ENCODE assay signal across 20 cellular contexts in genomic region chr12:60689137-60689536, GRCh38.
DNase-seq lines count a peak whose midpoint lies in the region; ATAC-seq and TF ChIP-seq lines count a peak whose summit lies in the region.
"Had no signal": no experiment of that assay in that cellular context is flagged by ENCODE, and none has a peak within 500 bp of the region (broad histone marks: within the 10 kb centered on the region; RNA-seq: fewer than 3 reads in every experiment).

No MANE protein-coding gene starts in this region.

- H3K27ac ChIP-seq in right cardiac atrium (ENCODE audit: low read length) (no peak overlapping the region), substantia nigra (ENCODE audit: low read depth, low read length, poor library complexity, severe bottlenecking) (no peak overlapping the region)
- H3K27ac ChIP-seq: BLaER1, GM23248, left ventricle myocardium inferior, thoracic aorta had no signal

- H3K36me3 Mint-ChIP-seq in natural killer cell, result peaks cover 5% of the 10 kb centered on the region

- no peak for TF ChIP-seq EP300 in Ishikawa (IDR thresholded peaks at IDR 0.05; ENCODE audit: borderline replicate concordance)

- H3K9me3 Mint-ChIP-seq in natural killer cell, result peaks cover 6 to 12% of the 10 kb centered on the region in 2 donors

- H3K27ac Mint-ChIP-seq in natural killer cell, result no peak overlapping the region
- H3K27ac Mint-ChIP-seq: activated naive CD8-positive, alpha-beta T cell treated with anti-CD3 and anti-CD28 coated beads, Interleukin-2, amount 50 U/mL, for 24 hours; dendritic cell treated with granulocyte-macrophage colony-stimulating factor and Interleukin-4, amounts not matched to agents 40 ng/mL and 50 ng/mL, for 4 days; T-helper 17 cell had no signal

- no peaks in the 10 kb centered on the region for H3K27me3 ChIP-seq in right cardiac atrium (ENCODE audit: control insufficient read depth, insufficient read depth)
- H3K27me3 ChIP-seq: BLaER1 had no signal

- H3K4me1 Mint-ChIP-seq in natural killer cell, result no peaks in the 10 kb centered on the region
- H3K4me1 Mint-ChIP-seq: activated naive CD8-positive, alpha-beta T cell treated with anti-CD3 and anti-CD28 coated beads, Interleukin-2, amount 50 U/mL, for 24 hours; T-helper 17 cell had no signal

- H3K4me1 ChIP-seq in right cardiac atrium (ENCODE audit: control insufficient read depth, insufficient read depth, low read length), result no peaks in the 10 kb centered on the region
- H3K4me1 ChIP-seq: BLaER1, left ventricle myocardium inferior had no signal

- H3K9me3 ChIP-seq in right cardiac atrium (ENCODE audit: control insufficient read depth, low read length), result no peaks in the 10 kb centered on the region
- H3K9me3 ChIP-seq: thoracic aorta had no signal

- TF ChIP-seq RAD21 in Ishikawa (IDR thresholded peaks at IDR 0.05; ENCODE audit: low read depth), result peak; percentile 33; the same call in 1 of the 2 replicates

- H3K4me3 ChIP-seq in GM12865 (ENCODE audit: low read depth, low read length) (no peak overlapping the region), right cardiac atrium (ENCODE audit: low read length) (no peak overlapping the region)
- H3K4me3 ChIP-seq: BLaER1, GM23248, left ventricle myocardium inferior, thoracic aorta had no signal

- H3K27me3 Mint-ChIP-seq in natural killer cell (ENCODE audit: low read depth in 2 of 2), result no peaks in the 10 kb centered on the region
- H3K27me3 Mint-ChIP-seq: activated naive CD8-positive, alpha-beta T cell treated with anti-CD3 and anti-CD28 coated beads, Interleukin-2, amount 50 U/mL, for 24 hours; dendritic cell treated with granulocyte-macrophage colony-stimulating factor and Interleukin-4, amounts not matched to agents 40 ng/mL and 50 ng/mL, for 4 days; T-helper 17 cell had no signal

- no peak for ATAC-seq in natural killer cell
- no peak for ATAC-seq in right cardiac atrium
- ATAC-seq: activated naive CD8-positive, alpha-beta T cell treated with anti-CD3 and anti-CD28 coated beads, Interleukin-2, amount 50 U/mL, for 24 hours; T-helper 17 cell had no signal

- H3K4me3 Mint-ChIP-seq in natural killer cell, result no peak overlapping the region
- H3K4me3 Mint-ChIP-seq: activated naive CD8-positive, alpha-beta T cell treated with anti-CD3 and anti-CD28 coated beads, Interleukin-2, amount 50 U/mL, for 24 hours; dendritic cell treated with granulocyte-macrophage colony-stimulating factor and Interleukin-4, amounts not matched to agents 40 ng/mL and 50 ng/mL, for 4 days; T-helper 17 cell had no signal

- intact Hi-C loops in natural killer cell (cut with micrococcal nuclease) (no loop called here), right cardiac atrium (cut with DNase I) (no loop called here)

- DNase-seq in GM12865 (ENCODE audit: low read depth) (peak; percentile 1), OCI-M1 (lab: John Stamatoyannopoulos, UW) (peak; percentile 51), iPS DF 19.7 (ENCODE audit: low read depth, low spot score) (peak; percentile 33), natural killer cell (no peak), right cardiac atrium (no peak), substantia nigra (lab: John Stamatoyannopoulos, UW) (no peak)
- DNase-seq: activated naive CD8-positive, alpha-beta T cell treated with anti-CD3 and anti-CD28 coated beads, Interleukin-2, amount 50 U/mL, for 24 hours; foreskin melanocyte; GM23248; IMR-90; left ventricle myocardium inferior; NCI-H1436 treated with DMSO at 0.1 percent for 48 hours; NK-92 treated with Interleukin-12 subunit alpha and Interleukin-12 subunit beta, amount 100 ng/mL, for 24 hours; nucleus accumbens; retina; T-helper 17 cell had no signal

- TF ChIP-seq CTCF in GM12865 (IDR thresholded peaks at IDR 0.05; ENCODE audit: insufficient read depth, low read depth, low read length, missing control alignments), result no peak
- TF ChIP-seq CTCF in natural killer cell (IDR thresholded peaks at IDR 0.05), result no peak

TF ChIP-seq in Ishikawa, 13 proteins besides CTCF, POLR2A, EP300 and RAD21:
- no peak for TF ChIP-seq USF1 (IDR thresholded peaks at IDR 0.05)

Comparison
In these comparisons a context has a peak if more than half of its experiments do, and no peak if none do; other contexts are left out.
1. DNase-seq: peak in GM12865 (single experiment), OCI-M1 (single experiment) and iPS DF 19.7 (single experiment); none in natural killer cell (single experiment), right cardiac atrium (0 of 3) and substantia nigra (0 of 49).